ENCODE assay signal across 25 cellular contexts in genomic region chr11:44998051-44998450, GRCh38. TPM values are rescaled to one million over a fixed set of nuclear protein-coding genes. Genes with fewer than 3 reads are reported as not detected.
DNase-seq lines count a peak whose midpoint lies in the region; ATAC-seq and TF ChIP-seq lines count a peak whose summit lies in the region.
"Had no signal": no experiment of that assay in that cellular context is flagged by ENCODE, and none has a peak within 500 bp of the region (broad histone marks: within the 10 kb centered on the region; RNA-seq: fewer than 3 reads in every experiment).

No MANE protein-coding gene starts in this region.

- no peak for TF ChIP-seq POLR2A in esophagus muscularis mucosa (IDR thresholded peaks at IDR 0.05; ENCODE audit: low read depth)

- no peak for DNase-seq in SJCRH30
- DNase-seq in esophagus muscularis mucosa (ENCODE audit: extremely low spot score), result peak; percentile 79
- DNase-seq in posterior vena cava (ENCODE audit: low spot score), result peak; percentile 22
- no peak for DNase-seq in NCI-H2081 treated with DMSO at 0.1 percent for 48 hours (lab: John Stamatoyannopoulos, UW)
- no peak for DNase-seq in foreskin melanocyte
- no peak for DNase-seq in upper lobe of right lung
- DNase-seq: AML-193; Caco-2; CD8-positive, alpha-beta T cell; DMS79 treated with DMSO at 0.1 percent for 48 hours; GF-D8; MM.1S; NCI-H1417; NCI-H1694; NCI-H2029 treated with DMSO at 0.1 percent for 48 hours; NCI-H2227 treated with DMSO at 0.1 percent for 48 hours; NCI-H69; SHP77 had no signal

- no peak overlapping the region for H3K27ac ChIP-seq in BLaER1 treated with 17β-estradiol and CSF1 and Interleukin-3, amounts not matched to agents 10 nM and 100 nM
- H3K27ac ChIP-seq in SJCRH30 (peak overlapping the region; percentile 14), esophagus muscularis mucosa (replicated peaks in 1 of 4) (no peak overlapping the region), upper lobe of right lung (no peak overlapping the region)
- H3K27ac ChIP-seq: A549, C4-2B, KMS-11, RWPE1, SK-N-MC had no signal

- intact Hi-C loops in esophagus muscularis mucosa (cut with DNase I) (no loop called here), posterior vena cava (cut with DNase I) (no loop called here), upper lobe of right lung (cut with DNase I) (no loop called here)

- H3K4me3 ChIP-seq in BLaER1 treated with 17β-estradiol and CSF1 and Interleukin-3, amounts not matched to agents 10 nM and 100 nM, result no peak overlapping the region
- no peak overlapping the region for H3K4me3 ChIP-seq in SJCRH30
- H3K4me3 ChIP-seq in esophagus muscularis mucosa, result no peak overlapping the region
- H3K4me3 ChIP-seq in upper lobe of right lung, result no peak overlapping the region
- H3K4me3 ChIP-seq: A549, SK-N-MC had no signal

- TF ChIP-seq CTCF in esophagus muscularis mucosa (IDR thresholded peaks at IDR 0.05) (no peak), upper lobe of right lung (IDR thresholded peaks at IDR 0.05) (no peak)

- TF ChIP-seq EP300 in esophagus muscularis mucosa (IDR thresholded peaks at IDR 0.05), result no peak

- no peaks in the 10 kb centered on the region; a peak in 2 of 22 replicates for H3K9me3 ChIP-seq in BLaER1 treated with 17β-estradiol and CSF1 and Interleukin-3, amounts not matched to agents 10 nM and 100 nM (replicated peaks in 1 of 11)
- H3K9me3 ChIP-seq in SJCRH30 (replicated peaks) (no peaks in the 10 kb centered on the region), esophagus muscularis mucosa (no peaks in the 10 kb centered on the region), upper lobe of right lung (no peaks in the 10 kb centered on the region)
- H3K9me3 ChIP-seq: A549, Caco-2 had no signal

- H3K36me3 ChIP-seq in BLaER1 treated with 17β-estradiol and CSF1 and Interleukin-3, amounts not matched to agents 10 nM and 100 nM, result no peaks in the 10 kb centered on the region
- H3K36me3 ChIP-seq in SJCRH30 (no peaks in the 10 kb centered on the region), esophagus muscularis mucosa (no peaks in the 10 kb centered on the region), upper lobe of right lung (no peaks in the 10 kb centered on the region)

- peaks cover 0 to 27% (median 19%) of the 10 kb centered on the region in 10 experiments; a peak in 12 of 20 replicates for H3K4me1 ChIP-seq in BLaER1 treated with 17β-estradiol and CSF1 and Interleukin-3, amounts not matched to agents 10 nM and 100 nM
- H3K4me1 ChIP-seq in SJCRH30 (peaks cover 19% of the 10 kb centered on the region), esophagus muscularis mucosa (no peaks in the 10 kb centered on the region), upper lobe of right lung (no peaks in the 10 kb centered on the region)
- H3K4me1 ChIP-seq: A549, Caco-2 had no signal

- ATAC-seq in upper lobe of right lung, result no peak
- ATAC-seq: A549; CD8-positive, alpha-beta T cell; Panc1 had no signal

- no peaks in the 10 kb centered on the region for H4K20me1 ChIP-seq in BLaER1 treated with 17β-estradiol and CSF1 and Interleukin-3, amounts not matched to agents 10 nM and 100 nM

- 90% methylated on average over 2 of the region's 2 CpGs for WGBS in esophagus muscularis mucosa

- H3K9ac ChIP-seq in BLaER1 treated with 17β-estradiol and CSF1 and Interleukin-3, amounts not matched to agents 10 nM and 100 nM, result no peak overlapping the region
- H3K9ac ChIP-seq: KMS-11 had no signal

- peak overlapping the region in 7 of 11 experiments; percentile 22 to 55 (median 33); a peak in 12 of 22 replicates for H3K4me2 ChIP-seq in BLaER1 treated with 17β-estradiol and CSF1 and Interleukin-3, amounts not matched to agents 10 nM and 100 nM
- H3K4me2 ChIP-seq: A549, KMS-11 had no signal

- H3K27me3 ChIP-seq in BLaER1 treated with 17β-estradiol and CSF1 and Interleukin-3, amounts not matched to agents 10 nM and 100 nM, result no peaks in the 10 kb centered on the region
- H3K27me3 ChIP-seq in SJCRH30, result peaks cover 22% of the 10 kb centered on the region
- no peaks in the 10 kb centered on the region for H3K27me3 ChIP-seq in esophagus muscularis mucosa
- no peaks in the 10 kb centered on the region for H3K27me3 ChIP-seq in upper lobe of right lung

RNA-seq across cellular contexts. Expression of gene TP53I11, which starts 47.4 kb away (rescaled TPM):
- total RNA-seq in SJCRH30 (2014; rRNA removed; shearing (Covaris generic)), result 13.4 and 14.7 TPM in 2 replicates
- total RNA-seq in esophagus muscularis mucosa (10 to 100 TPM; 51.1 to 76.1 (median 59.2) TPM), posterior vena cava (100 to 1,000 TPM; 107 to 186 TPM), upper lobe of right lung (110 TPM)

Comparison
In these comparisons a context has a peak if more than half of its experiments do, and no peak if none do; other contexts are left out.
1. DNase-seq: peak in esophagus muscularis mucosa (single experiment) and posterior vena cava (single experiment); none in SJCRH30 (0 of 2), NCI-H2081 treated with DMSO at 0.1 percent for 48 hours (single experiment), foreskin melanocyte (single experiment) and upper lobe of right lung (single experiment).